ENCODE assay signal across 9 cellular contexts in the genomic region with DNA sequence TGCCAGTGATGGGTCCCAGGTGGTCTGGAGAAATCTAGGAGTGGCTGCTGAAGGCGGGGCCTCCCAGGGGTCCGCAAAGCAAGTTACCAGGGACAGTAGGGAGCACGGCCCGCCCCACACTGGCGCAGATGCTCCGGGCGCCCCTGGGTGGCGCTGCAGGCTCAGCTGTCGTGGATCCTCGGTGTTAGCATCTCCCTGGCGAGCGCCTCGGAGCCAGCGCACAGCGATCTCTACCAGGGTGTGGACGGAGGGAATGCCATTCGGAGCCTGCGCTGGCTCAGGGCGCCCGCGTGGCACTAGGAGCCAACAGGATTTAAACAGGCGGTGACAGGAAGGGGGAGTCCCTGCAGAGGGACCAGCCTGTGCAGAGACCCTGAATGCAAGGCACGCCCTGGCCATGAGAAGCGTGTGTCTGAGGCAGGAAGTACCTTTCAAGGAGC. TPM values are rescaled to one million over a fixed set of nuclear protein-coding genes. Genes with fewer than 3 reads are reported as not detected.
DNase-seq lines count a peak whose midpoint lies in the region; ATAC-seq, FAIRE-seq and TF ChIP-seq lines count a peak whose summit lies in the region.
"Had no signal": no experiment of that assay in that cellular context is flagged by ENCODE, and none has a peak within 500 bp of the region (broad histone marks: within the 10 kb centered on the region; RNA-seq: fewer than 3 reads in every experiment).

No MANE protein-coding gene starts in this region.

- no peak for FAIRE-seq in keratinocyte (lab: Jason Lieb, UNC)

- no peaks in the 10 kb centered on the region for H3K27me3 ChIP-seq in WERI-Rb-1 (ENCODE audit: insufficient read depth, low read depth, severe bottlenecking)
- H3K27me3 ChIP-seq in keratinocyte (ENCODE audit: control insufficient read depth, extremely low read depth, insufficient read depth, low read length): peaks cover 8% of the 10 kb centered on the region

- no peaks in the 10 kb centered on the region for H3K79me2 ChIP-seq in keratinocyte (ENCODE audit: control insufficient read depth, insufficient read depth, low read length)

- dilution Hi-C loops in keratinocyte (cut with MboI; ENCODE audit: extremely low pct_ligation_motif_present, low sequenced_read_pairs): no loop called here

- H3K4me2 ChIP-seq in keratinocyte (ENCODE audit: control insufficient read depth, extremely low read depth, insufficient read depth, low read depth, low read length): peak overlapping the region; percentile 68

- H3K4me3 ChIP-seq in WERI-Rb-1 (ENCODE audit: low read depth, low read length) (peak overlapping the region; percentile 26; the same call in 1 of the 2 replicates), keratinocyte (ENCODE audit: control insufficient read depth in 2 of 3, extremely low read depth in 1 of 3, insufficient read depth in 2 of 3, low read depth in 1 of 3, low read length in 3 of 3) (peak overlapping the region in 1 of 3 experiments; percentile 9)
- H3K4me3 ChIP-seq: skin epidermis had no signal

- peak overlapping the region; percentile 62 for H2AFZ ChIP-seq in keratinocyte (ENCODE audit: control insufficient read depth, low read length)

- H3K27ac ChIP-seq in WERI-Rb-1: no peak overlapping the region
- H3K27ac ChIP-seq in caudate nucleus (ENCODE audit: low read depth, low read length): peak overlapping the region; percentile 58
- H3K27ac ChIP-seq in keratinocyte (ENCODE audit: control insufficient read depth, insufficient read depth, low read length): no peak overlapping the region

- H3K4me1 ChIP-seq in keratinocyte (ENCODE audit: control insufficient read depth, extremely low read depth, insufficient read depth, low read length): peaks cover 4% of the 10 kb centered on the region

- peaks cover 2% of the 10 kb centered on the region for H4K20me1 ChIP-seq in keratinocyte (ENCODE audit: control insufficient read depth, extremely low read depth, insufficient read depth, low read length)

- no peaks in the 10 kb centered on the region for H3K9me1 ChIP-seq in keratinocyte (ENCODE audit: control insufficient read depth, extremely low read depth, insufficient read depth, low read length)

- H3K36me3 ChIP-seq in WERI-Rb-1 (peaks cover 6% of the 10 kb centered on the region), keratinocyte (ENCODE audit: control insufficient read depth in 2 of 2, extremely low read depth in 1 of 2, insufficient read depth in 2 of 2, low read length in 2 of 2) (peaks cover 0 to 2% of the 10 kb centered on the region in 2 experiments)

- peak; percentile 84 for DNase-seq in NCI-H2171 treated with DMSO at 0.1 percent for 48 hours (lab: John Stamatoyannopoulos, UW)
- peak; percentile 86 for DNase-seq in WERI-Rb-1
- peak in 58 of 61 donors; percentile 22 to 87 (median 65) for DNase-seq in caudate nucleus (lab: John Stamatoyannopoulos, UW)
- no peak for DNase-seq in keratinocyte (ENCODE audit: low read depth, low spot score)
- DNase-seq in stimulated activated CD4-positive, alpha-beta T cell treated with anti-CD3 and anti-CD28 coated beads, Interleukin-15, amount 100 ng/mL, for 24 hours: peak; percentile 76

- peak; percentile 96 for TF ChIP-seq CTCF in GM12874 (IDR thresholded peaks at IDR 0.05; ENCODE audit: insufficient read depth, low read depth, low read length)
- TF ChIP-seq CTCF in WERI-Rb-1 (IDR thresholded peaks at IDR 0.05; ENCODE audit: low read depth, low read length): peak; percentile 97
- TF ChIP-seq CTCF in keratinocyte (optimal IDR thresholded peaks at IDR 0.05 in 1 of 3, IDR thresholded peaks at IDR 0.05 in 1 of 3, conservative IDR thresholded peaks at IDR 0.05 in 1 of 3; ENCODE audit: extremely low read depth in 1 of 3, insufficient read depth in 2 of 3, low read length in 3 of 3): peak; percentile 97 to 99 (median 97)

- H3K9ac ChIP-seq in keratinocyte (ENCODE audit: control insufficient read depth, extremely low read depth, insufficient read depth, low read length): no peak overlapping the region

- ATAC-seq in HG02973 (IDR thresholded peaks at IDR 0.05; ENCODE audit: unreplicated experiment) (peak; percentile 75), HG02981 (IDR thresholded peaks at IDR 0.05; ENCODE audit: unreplicated experiment) (no peak)

- no peaks in the 10 kb centered on the region for H3K9me3 ChIP-seq in WERI-Rb-1 (ENCODE audit: severe bottlenecking)
- no peaks in the 10 kb centered on the region for H3K9me3 ChIP-seq in keratinocyte (ENCODE audit: control insufficient read depth, low read depth, low read length)

RNA-seq across cellular contexts. Expression of gene FADS3, which starts 20.2 kb away (rescaled TPM):
- polyA plus RNA-seq in keratinocyte: 33.9 to 112 TPM (median 38.7 TPM) in 3 replicates
- polyA plus RNA-seq in keratinocyte (2011; ENCODE audit: low read depth): 25.1 TPM
- polyA plus RNA-seq in keratinocyte (2011; cell fraction: cytosol; rRNA removed): 47.8 and 62.3 TPM in 2 replicates
- 365 and 506 TPM in 2 replicates for polyA plus RNA-seq in keratinocyte (2011; cell fraction: nucleus; rRNA removed)
- 35.3 and 36.7 TPM in 2 replicates for polyA plus RNA-seq in keratinocyte (2012; ENCODE audit: low replicate concordance)
- polyA minus RNA-seq in keratinocyte: 40.9 to 95.0 TPM (median 77.6 TPM) in 3 replicates
- polyA minus RNA-seq in keratinocyte (2011; cell fraction: cytosol; rRNA and poly(A)+ RNA removed): 118 TPM
- 93.7 and 109 TPM in 2 replicates for polyA minus RNA-seq in keratinocyte (2011; cell fraction: nucleus; rRNA and poly(A)+ RNA removed)

RNA-seq across cellular contexts. Expression of gene FADS2, which starts 43.1 kb away (rescaled TPM):
- 175 to 319 TPM (median 196 TPM) in 3 replicates for polyA plus RNA-seq in keratinocyte
- 1.8 TPM for polyA plus RNA-seq in keratinocyte (2011; ENCODE audit: low read depth)
- polyA plus RNA-seq in keratinocyte (2011; cell fraction: cytosol; rRNA removed): 110 and 129 TPM in 2 replicates
- polyA plus RNA-seq in keratinocyte (2011; cell fraction: nucleus; rRNA removed): 233 and 240 TPM in 2 replicates
- 5.2 and 239 TPM in 2 replicates for polyA plus RNA-seq in keratinocyte (2012; ENCODE audit: low replicate concordance)
- polyA minus RNA-seq in keratinocyte: 429 to 676 TPM (median 455 TPM) in 3 replicates
- polyA minus RNA-seq in keratinocyte (2011; cell fraction: cytosol; rRNA and poly(A)+ RNA removed): 153 TPM
- 130 and 142 TPM in 2 replicates for polyA minus RNA-seq in keratinocyte (2011; cell fraction: nucleus; rRNA and poly(A)+ RNA removed)

RNA-seq across cellular contexts. Expression of gene RAB3IL1, which starts 46.2 kb away (rescaled TPM):
- 0.31 to 0.66 TPM (median 0.32 TPM) in 3 replicates for polyA plus RNA-seq in keratinocyte
- polyA plus RNA-seq in keratinocyte (2011; ENCODE audit: low read depth): 0.81 TPM
- 0.35 and 1.0 TPM in 2 replicates for polyA plus RNA-seq in keratinocyte (2011; cell fraction: cytosol; rRNA removed)
- 0.50 and 0.92 TPM in 2 replicates for polyA plus RNA-seq in keratinocyte (2011; cell fraction: nucleus; rRNA removed)
- 0.52 and 0.79 TPM in 2 replicates for polyA plus RNA-seq in keratinocyte (2012; ENCODE audit: low replicate concordance)
- 0.10 to 0.30 TPM (median 0.13 TPM) in 3 replicates for polyA minus RNA-seq in keratinocyte
- polyA minus RNA-seq in keratinocyte (2011; cell fraction: cytosol; rRNA and poly(A)+ RNA removed): 1.2 TPM
- polyA minus RNA-seq in keratinocyte (2011; cell fraction: nucleus; rRNA and poly(A)+ RNA removed): 0.21 and 0.70 TPM in 2 replicates

RNA-seq across cellular contexts. Expression of gene FADS1, which starts 54.4 kb away (rescaled TPM):
- polyA plus RNA-seq in keratinocyte: 19.0 to 34.0 TPM (median 32.0 TPM) in 3 replicates
- 1.1 TPM for polyA plus RNA-seq in keratinocyte (2011; ENCODE audit: low read depth)
- polyA plus RNA-seq in keratinocyte (2011; cell fraction: cytosol; rRNA removed): 12.4 and 14.9 TPM in 2 replicates
- polyA plus RNA-seq in keratinocyte (2011; cell fraction: nucleus; rRNA removed): 13.5 and 15.2 TPM in 2 replicates
- 1.1 and 21.8 TPM in 2 replicates for polyA plus RNA-seq in keratinocyte (2012; ENCODE audit: low replicate concordance)
- 25.3 to 40.2 TPM (median 32.8 TPM) in 3 replicates for polyA minus RNA-seq in keratinocyte
- 24.4 TPM for polyA minus RNA-seq in keratinocyte (2011; cell fraction: cytosol; rRNA and poly(A)+ RNA removed)
- 14.0 and 19.5 TPM in 2 replicates for polyA minus RNA-seq in keratinocyte (2011; cell fraction: nucleus; rRNA and poly(A)+ RNA removed)
